2 cellular contexts compared by ENCODE assay signal in genomic region chr1:28596276-28596675, GRCh38. TPM values are rescaled to one million over a fixed set of nuclear protein-coding genes. Genes with fewer than 3 reads are reported as not detected.
"Had no signal": no experiment of that assay in that cellular context is flagged by ENCODE, and none has a peak within 500 bp of the region (broad histone marks: within the 10 kb centered on the region; RNA-seq: fewer than 3 reads in every experiment).

No MANE protein-coding gene starts in this region.

RNA-seq across cellular contexts. Expression of gene RAB42, which starts 4.2 kb away (rescaled TPM):
- total RNA-seq: G401 had no signal

RNA-seq across cellular contexts. Expression of gene RNU11, which starts 52.1 kb away (rescaled TPM):
- total RNA-seq: G401 had no signal
- polyA plus RNA-seq: GM12878 had no signal
